In genomic region chr5:96924016-96924443, GRCh38 we compare ENCODE assay signal across 10 cellular contexts. TPM values are rescaled to one million over a fixed set of nuclear protein-coding genes. Genes with fewer than 3 reads are reported as not detected.
DNase-seq lines count a peak whose midpoint lies in the region; ATAC-seq and TF ChIP-seq lines count a peak whose summit lies in the region.
"Had no signal": no experiment of that assay in that cellular context is flagged by ENCODE, and none has a peak within 500 bp of the region (broad histone marks: within the 10 kb centered on the region; RNA-seq: fewer than 3 reads in every experiment).

No MANE protein-coding gene starts in this region.

- TF ChIP-seq POLR2A in adrenal gland (IDR thresholded peaks at IDR 0.05), result no peak

- TF ChIP-seq CTCF in mucosa of descending colon (IDR thresholded peaks at IDR 0.05) (no peak), adrenal gland (IDR thresholded peaks at IDR 0.05) (no peak), endothelial cell (IDR thresholded peaks at IDR 0.05; ENCODE audit: unreplicated experiment) (no peak)

- intact Hi-C loops in activated T-helper 2 cell treated with anti-CD3 and anti-CD28 coated beads, Interferon-gamma antibody, Interleukin-2, Interleukin-4, amounts not matched to agents 10 μg/mL and 5 μg/mL and 100 μg/mL, durations not matched to agents 14 hours and 24 hours and 36 hours (cut with micrococcal nuclease), result no loop called here
- intact Hi-C loops in mucosa of descending colon (cut with DNase I, micrococcal nuclease) (no loop called here), adrenal gland (cut with DNase I) (loop anchor here in 1 of 2 donors (10.0 kb wide), 1 partner anchor 49 kb away; the partner anchor contains the start of gene ERAP2)

- no peaks in the 10 kb centered on the region for H3K27me3 Mint-ChIP-seq in activated T-helper 2 cell treated with anti-CD3 and anti-CD28 coated beads, Interferon-gamma antibody, Interleukin-2, Interleukin-4, amounts not matched to agents 10 μg/mL and 5 μg/mL and 100 μg/mL, durations not matched to agents 14 hours and 24 hours and 36 hours (ENCODE audit: low read depth)
- H3K27me3 Mint-ChIP-seq in endothelial cell (ENCODE audit: unreplicated experiment), result no peaks in the 10 kb centered on the region

- H3K27ac ChIP-seq in adrenal gland, result peak overlapping the region in 1 of 5 donors; percentile 5

- DNase-seq in COR-L47 (lab: John Stamatoyannopoulos, UW) (peak; percentile 37), H7 (peak; percentile 54), mucosa of descending colon (no peak), adrenal gland (no peak), endothelial cell (ENCODE audit: low spot score) (no peak), DMS79 (lab: John Stamatoyannopoulos, UW) (no peak), HuH-7 (ENCODE audit: low spot score) (no peak)
- DNase-seq in activated T-helper 2 cell treated with anti-CD3 and anti-CD28 coated beads, Interferon-gamma antibody, Interleukin-2, Interleukin-4, amounts not matched to agents 10 μg/mL and 5 μg/mL and 100 μg/mL, durations not matched to agents 14 hours and 24 hours and 36 hours (ENCODE audit: low spot score), result no peak
- DNase-seq: cortex of kidney, IMR-90 had no signal

- peak overlapping the region; percentile 21 for H3K27ac Mint-ChIP-seq in activated T-helper 2 cell treated with anti-CD3 and anti-CD28 coated beads, Interferon-gamma antibody, Interleukin-2, Interleukin-4, amounts not matched to agents 10 μg/mL and 5 μg/mL and 100 μg/mL, durations not matched to agents 14 hours and 24 hours and 36 hours
- H3K27ac Mint-ChIP-seq in endothelial cell (ENCODE audit: unreplicated experiment), result no peak overlapping the region

- peak; percentile 27 for ATAC-seq in mucosa of descending colon

- no peaks in the 10 kb centered on the region for H3K9me3 Mint-ChIP-seq in activated T-helper 2 cell treated with anti-CD3 and anti-CD28 coated beads, Interferon-gamma antibody, Interleukin-2, Interleukin-4, amounts not matched to agents 10 μg/mL and 5 μg/mL and 100 μg/mL, durations not matched to agents 14 hours and 24 hours and 36 hours
- no peaks in the 10 kb centered on the region for H3K9me3 Mint-ChIP-seq in endothelial cell (ENCODE audit: unreplicated experiment)

- H3K27me3 ChIP-seq in H7 (ENCODE audit: control insufficient read depth, insufficient read depth, low read length) (no peaks in the 10 kb centered on the region), adrenal gland (no peaks in the 10 kb centered on the region)

- H3K4me3 Mint-ChIP-seq in activated T-helper 2 cell treated with anti-CD3 and anti-CD28 coated beads, Interferon-gamma antibody, Interleukin-2, Interleukin-4, amounts not matched to agents 10 μg/mL and 5 μg/mL and 100 μg/mL, durations not matched to agents 14 hours and 24 hours and 36 hours (ENCODE audit: low read depth), result no peak overlapping the region
- no peak overlapping the region for H3K4me3 Mint-ChIP-seq in endothelial cell (ENCODE audit: unreplicated experiment)

- H3K4me1 Mint-ChIP-seq in activated T-helper 2 cell treated with anti-CD3 and anti-CD28 coated beads, Interferon-gamma antibody, Interleukin-2, Interleukin-4, amounts not matched to agents 10 μg/mL and 5 μg/mL and 100 μg/mL, durations not matched to agents 14 hours and 24 hours and 36 hours (ENCODE audit: low read depth), result peaks cover 36% of the 10 kb centered on the region
- H3K4me1 Mint-ChIP-seq in endothelial cell (ENCODE audit: unreplicated experiment), result no peaks in the 10 kb centered on the region

- H3K4me3 ChIP-seq in H7 (ENCODE audit: insufficient read depth, low read depth, low read length) (no peak overlapping the region), mucosa of descending colon (no peak overlapping the region), adrenal gland (no peak overlapping the region)

- H3K36me3 Mint-ChIP-seq in activated T-helper 2 cell treated with anti-CD3 and anti-CD28 coated beads, Interferon-gamma antibody, Interleukin-2, Interleukin-4, amounts not matched to agents 10 μg/mL and 5 μg/mL and 100 μg/mL, durations not matched to agents 14 hours and 24 hours and 36 hours (ENCODE audit: low read depth), result peaks cover 33% of the 10 kb centered on the region
- no peaks in the 10 kb centered on the region for H3K36me3 Mint-ChIP-seq in endothelial cell (ENCODE audit: low read depth, unreplicated experiment)

- H3K9me3 ChIP-seq in mucosa of descending colon, result no peaks in the 10 kb centered on the region
- no peaks in the 10 kb centered on the region for H3K9me3 ChIP-seq in adrenal gland (replicated peaks in 1 of 3)

- H3K4me1 ChIP-seq in mucosa of descending colon (ENCODE audit: low read depth) (no peaks in the 10 kb centered on the region), adrenal gland (replicated peaks in 1 of 2) (no peaks in the 10 kb centered on the region)

- no peaks in the 10 kb centered on the region for H3K36me3 ChIP-seq in H7 (replicated peaks; ENCODE audit: control insufficient read depth, insufficient read depth, low read length)
- H3K36me3 ChIP-seq in mucosa of descending colon (ENCODE audit: low read depth), result no peaks in the 10 kb centered on the region
- no peaks in the 10 kb centered on the region for H3K36me3 ChIP-seq in adrenal gland (replicated peaks in 1 of 2)

- 58 to 73% (median 66%) methylated on average over 3 of the region's 3 CpGs for WGBS in adrenal gland, 4 donors

RNA-seq across cellular contexts. Expression of gene LNPEP, which starts 11.8 kb away (rescaled TPM):
- 2.8 and 3.7 TPM in 2 replicates for total RNA-seq in H7 (2014; rRNA removed; shearing (Covaris generic))
- 37.5 and 37.9 TPM in 2 replicates for total RNA-seq in activated T-helper 2 cell treated with anti-CD3 and anti-CD28 coated beads, Interferon-gamma antibody, Interleukin-2, Interleukin-4, amounts not matched to agents 10 μg/mL and 5 μg/mL and 100 μg/mL, durations not matched to agents 14 hours and 24 hours and 36 hours
- total RNA-seq in mucosa of descending colon (10 to 100 TPM; 32.3 to 54.7 (median 38.2) TPM), adrenal gland (10 to 100 TPM; 13.1 to 35.4 (median 22.2) TPM), endothelial cell (ENCODE audit: unreplicated experiment) (13.2 TPM)
- polyA plus RNA-seq in adrenal gland, result 1 to 10 TPM; 2.3 to 9.8 (median 3.2) TPM

RNA-seq across cellular contexts. Expression of gene ERAP2, which starts 47.7 kb away (rescaled TPM):
- 0.67 TPM in 1 of 2 replicates, not detected in the other for total RNA-seq in H7 (2014; rRNA removed; shearing (Covaris generic))
- 46.8 and 49.3 TPM in 2 replicates for total RNA-seq in activated T-helper 2 cell treated with anti-CD3 and anti-CD28 coated beads, Interferon-gamma antibody, Interleukin-2, Interleukin-4, amounts not matched to agents 10 μg/mL and 5 μg/mL and 100 μg/mL, durations not matched to agents 14 hours and 24 hours and 36 hours
- total RNA-seq in mucosa of descending colon, result 10 to 100 TPM; 16.1 to 44.8 (median 19.5) TPM
- 10 to 100 TPM in 5 of 8 donors, 1 to 10 TPM in 3; 2.6 to 32.1 (median 12.6) TPM for total RNA-seq in adrenal gland
- polyA plus RNA-seq in adrenal gland, result 1 to 10 TPM in 2 of 3 donors, under 1 TPM in 1; 0.94 to 3.3 (median 1.7) TPM
- 0.08 TPM for total RNA-seq in endothelial cell (ENCODE audit: unreplicated experiment)

Comparison
In these comparisons a context has a peak if more than half of its experiments do, and no peak if none do; other contexts are left out.
1. DNase-seq: peak in COR-L47 (single experiment) and H7 (single experiment); none in activated T-helper 2 cell treated with anti-CD3 and anti-CD28 coated beads, Interferon-gamma antibody, Interleukin-2, Interleukin-4, amounts not matched to agents 10 μg/mL and 5 μg/mL and 100 μg/mL, durations not matched to agents 14 hours and 24 hours and 36 hours (single experiment), mucosa of descending colon (0 of 3), adrenal gland (0 of 7), endothelial cell (single experiment), DMS79 (single experiment) and HuH-7 (single experiment).